In the genomic region with DNA sequence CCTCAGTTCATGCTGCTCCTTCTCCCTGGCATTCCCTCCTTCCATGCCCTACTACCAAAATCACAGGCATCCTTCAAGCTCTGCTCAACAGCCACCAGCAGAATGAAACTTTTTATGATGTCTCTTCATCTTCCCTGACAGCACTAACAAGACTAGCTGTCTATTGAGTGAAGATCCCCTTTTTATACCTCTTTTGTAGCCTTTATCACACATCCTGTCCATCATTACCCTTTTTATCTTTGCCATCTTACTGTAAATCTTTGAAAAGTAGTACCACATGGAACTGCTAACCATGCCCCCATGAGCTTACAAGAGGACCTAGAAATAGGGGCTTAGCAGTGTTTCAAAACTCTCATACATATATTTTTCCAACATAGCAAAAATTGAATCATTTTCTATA, we compare ENCODE assay signal across 20 cellular contexts. TPM values are rescaled to one million over a fixed set of nuclear protein-coding genes. Genes with fewer than 3 reads are reported as not detected.
DNase-seq lines count a peak whose midpoint lies in the region; ATAC-seq and TF ChIP-seq lines count a peak whose summit lies in the region.
"Had no signal": no experiment of that assay in that cellular context is flagged by ENCODE, and none has a peak within 500 bp of the region (broad histone marks: within the 10 kb centered on the region; RNA-seq: fewer than 3 reads in every experiment).

No MANE protein-coding gene starts in this region.

- POLR2A ChIA-PET in SK-N-SH (lab: Yijun Ruan, JAX) = no interaction called here

- H2AFZ ChIP-seq in SK-N-SH (ENCODE audit: low read depth) = no peak overlapping the region

- ATAC-seq in aorta (ENCODE audit: low FRiP score) = no peak
- no peak for ATAC-seq in stimulated activated naive CD8-positive, alpha-beta T cell treated with anti-CD3 and anti-CD28 coated beads, Interleukin-15, Interleukin-2, amounts not matched to agents 100 U/mL and 50 U/mL, for 24 hours
- ATAC-seq: CD8-positive, alpha-beta T cell; K562 had no signal

- no peaks in the 10 kb centered on the region for H3K9me2 ChIP-seq in SK-N-SH

- no peak for TF ChIP-seq RAD21 in SK-N-SH (IDR thresholded peaks at IDR 0.05; ENCODE audit: low read length)

- TF ChIP-seq EP300 in SK-N-SH (IDR thresholded peaks at IDR 0.05; ENCODE audit: borderline replicate concordance in 1 of 2, low read depth in 1 of 2, low read length in 1 of 2) = peak in 1 of 2 experiments; percentile 11; a peak in 1 of 4 replicates
- TF ChIP-seq EP300 in esophagus muscularis mucosa (IDR thresholded peaks at IDR 0.05) = no peak

- no peak for DNase-seq in activated naive CD4-positive, alpha-beta T cell treated with anti-CD3 and anti-CD28 coated beads, Interleukin-2, amount 10 ng/mL, durations not matched to agents 7 days and 5 days
- DNase-seq in SK-N-SH = peak; percentile 22
- peak; percentile 50 for DNase-seq in esophagus muscularis mucosa (ENCODE audit: extremely low spot score)
- DNase-seq in aorta = no peak
- no peak for DNase-seq in stimulated activated naive CD8-positive, alpha-beta T cell treated with anti-CD3 and anti-CD28 coated beads, Interleukin-15, Interleukin-2, amounts not matched to agents 100 U/mL and 50 U/mL, for 24 hours
- no peak for DNase-seq in kidney tubule cell (ENCODE audit: low spot score)
- DNase-seq: Caco-2; CD8-positive, alpha-beta T cell; DMS 273 treated with DMSO at 0.1 percent for 48 hours; DMS79; GF-D8; GOT3; HFFc6; NCI-H2029; SIG-M5 had no signal

- peak overlapping the region; percentile 0 for H3K27ac Mint-ChIP-seq in activated naive CD4-positive, alpha-beta T cell treated with anti-CD3 and anti-CD28 coated beads, Interleukin-2, amount 50 U/mL, for 24 hours
- H3K27ac Mint-ChIP-seq in activated naive CD4-positive, alpha-beta T cell treated with anti-CD3 and anti-CD28 coated beads, Interleukin-2, amount 10 ng/mL, durations not matched to agents 7 days and 5 days = no peak overlapping the region
- H3K27ac Mint-ChIP-seq: CD8-positive, alpha-beta T cell; HFFc6 had no signal

- TF ChIP-seq POLR2A in esophagus muscularis mucosa (IDR thresholded peaks at IDR 0.05; ENCODE audit: low read depth) = no peak

- H3K9me3 ChIP-seq in SK-N-SH (no peaks in the 10 kb centered on the region), esophagus muscularis mucosa (no peaks in the 10 kb centered on the region), aorta (ENCODE audit: control insufficient read depth, low read length) (no peaks in the 10 kb centered on the region)
- H3K9me3 ChIP-seq: BLaER1, Caco-2, HAP-1 had no signal

- no peaks in the 10 kb centered on the region for H3F3A ChIP-seq in SK-N-SH (replicated peaks; ENCODE audit: insufficient read depth)

- CTCF ChIA-PET in activated naive CD4-positive, alpha-beta T cell treated with anti-CD3 and anti-CD28 coated beads, Interleukin-2, amount 10 ng/mL, durations not matched to agents 7 days and 5 days (lab: Charles Lee) = interaction anchor here (0.9 to 1.3 kb wide), 2 partner anchors 10 to 142 kb away, joined by 4 read pairs; partner anchors contain the start of gene ADRB2
- CTCF ChIA-PET in SK-N-SH (lab: Yijun Ruan, JAX) = interaction anchor here (0.6 to 1.5 kb wide), 9 partner anchors 9 to 302 kb away, joined by 3 to 6 read pairs (median 3); no protein-coding TSS in a partner anchor

- no peak overlapping the region for H3K4me2 ChIP-seq in SK-N-SH

- H3K4me3 ChIP-seq in SK-N-SH (ENCODE audit: low read depth in 2 of 2, low read length in 1 of 2) = no peak overlapping the region
- no peak overlapping the region for H3K4me3 ChIP-seq in esophagus muscularis mucosa
- no peak overlapping the region for H3K4me3 ChIP-seq in aorta (ENCODE audit: low read length in 2 of 2)
- H3K4me3 ChIP-seq: BLaER1, HAP-1, K562, SK-N-MC had no signal

- no peak overlapping the region for H3K9ac ChIP-seq in SK-N-SH
- H3K9ac ChIP-seq: BLaER1 had no signal

- H3K27me3 Mint-ChIP-seq in activated naive CD4-positive, alpha-beta T cell treated with anti-CD3 and anti-CD28 coated beads, Interleukin-2, amount 50 U/mL, for 24 hours = peaks cover 2% of the 10 kb centered on the region
- H3K27me3 Mint-ChIP-seq in activated naive CD4-positive, alpha-beta T cell treated with anti-CD3 and anti-CD28 coated beads, Interleukin-2, amount 10 ng/mL, durations not matched to agents 7 days and 5 days = peaks cover 17% of the 10 kb centered on the region

- TF ChIP-seq CTCF in SK-N-SH (IDR thresholded peaks at IDR 0.05) = no peak
- TF ChIP-seq CTCF in esophagus muscularis mucosa (IDR thresholded peaks at IDR 0.05) = no peak

- intact Hi-C loops in esophagus muscularis mucosa (cut with DNase I) = no loop called here
- intact Hi-C loops in aorta (cut with DNase I) = no loop called here

- H3K79me2 ChIP-seq in SK-N-SH (ENCODE audit: insufficient read depth) = no peaks in the 10 kb centered on the region

- no peaks in the 10 kb centered on the region for H3K9me3 Mint-ChIP-seq in activated naive CD4-positive, alpha-beta T cell treated with anti-CD3 and anti-CD28 coated beads, Interleukin-2, amount 50 U/mL, for 24 hours
- no peaks in the 10 kb centered on the region for H3K9me3 Mint-ChIP-seq in activated naive CD4-positive, alpha-beta T cell treated with anti-CD3 and anti-CD28 coated beads, Interleukin-2, amount 10 ng/mL, durations not matched to agents 7 days and 5 days
- H3K9me3 Mint-ChIP-seq: CD8-positive, alpha-beta T cell; HFFc6 had no signal

- H3K36me3 Mint-ChIP-seq in activated naive CD4-positive, alpha-beta T cell treated with anti-CD3 and anti-CD28 coated beads, Interleukin-2, amount 50 U/mL, for 24 hours = no peaks in the 10 kb centered on the region
- H3K36me3 Mint-ChIP-seq in activated naive CD4-positive, alpha-beta T cell treated with anti-CD3 and anti-CD28 coated beads, Interleukin-2, amount 10 ng/mL, durations not matched to agents 7 days and 5 days = no peaks in the 10 kb centered on the region
- H3K36me3 Mint-ChIP-seq: CD8-positive, alpha-beta T cell had no signal

- no peaks in the 10 kb centered on the region for H3K4me1 ChIP-seq in SK-N-SH (ENCODE audit: control insufficient read depth in 1 of 2, insufficient read depth in 2 of 2, low read depth in 1 of 2, low read length in 1 of 2)
- H3K4me1 ChIP-seq in esophagus muscularis mucosa = peaks cover 0 to 5% (median 2%) of the 10 kb centered on the region in 4 donors
- no peaks in the 10 kb centered on the region for H3K4me1 ChIP-seq in aorta (ENCODE audit: control insufficient read depth in 1 of 2, insufficient read depth in 2 of 2, low read length in 2 of 2)
- H3K4me1 ChIP-seq: Caco-2, HAP-1 had no signal

- H3K4me3 Mint-ChIP-seq in activated naive CD4-positive, alpha-beta T cell treated with anti-CD3 and anti-CD28 coated beads, Interleukin-2, amount 50 U/mL, for 24 hours = no peak overlapping the region
- no peak overlapping the region for H3K4me3 Mint-ChIP-seq in activated naive CD4-positive, alpha-beta T cell treated with anti-CD3 and anti-CD28 coated beads, Interleukin-2, amount 10 ng/mL, durations not matched to agents 7 days and 5 days
- H3K4me3 Mint-ChIP-seq: CD8-positive, alpha-beta T cell; HFFc6 had no signal

- H3K36me3 ChIP-seq in SK-N-SH (replicated peaks in 1 of 2; ENCODE audit: control insufficient read depth in 1 of 2, insufficient read depth in 2 of 2, low read length in 1 of 2) (no peaks in the 10 kb centered on the region), esophagus muscularis mucosa (no peaks in the 10 kb centered on the region), aorta (ENCODE audit: control insufficient read depth in 1 of 2, insufficient read depth in 2 of 2, low read length in 1 of 2) (no peaks in the 10 kb centered on the region)
- H3K36me3 ChIP-seq: BLaER1, HAP-1 had no signal

- no peaks in the 10 kb centered on the region for H4K20me1 ChIP-seq in SK-N-SH (ENCODE audit: insufficient read depth)
- H4K20me1 ChIP-seq: BLaER1 had no signal

- H3K27me3 ChIP-seq in SK-N-SH (ENCODE audit: insufficient read depth) = no peaks in the 10 kb centered on the region
- H3K27me3 ChIP-seq in esophagus muscularis mucosa = no peaks in the 10 kb centered on the region
- H3K27me3 ChIP-seq in aorta (ENCODE audit: control insufficient read depth in 1 of 2, insufficient read depth in 2 of 2, low read length in 1 of 2) = no peaks in the 10 kb centered on the region
- H3K27me3 ChIP-seq: BLaER1 had no signal

- H3K27ac ChIP-seq in SK-N-SH (ENCODE audit: low read depth in 2 of 2, low read length in 1 of 2) = no peak overlapping the region
- no peak overlapping the region for H3K27ac ChIP-seq in esophagus muscularis mucosa (replicated peaks in 1 of 4)
- H3K27ac ChIP-seq in aorta (ENCODE audit: low read depth in 1 of 2, low read length in 2 of 2) = no peak overlapping the region
- H3K27ac ChIP-seq: BLaER1, SK-N-MC had no signal

- peaks cover 13% of the 10 kb centered on the region for H3K4me1 Mint-ChIP-seq in activated naive CD4-positive, alpha-beta T cell treated with anti-CD3 and anti-CD28 coated beads, Interleukin-2, amount 50 U/mL, for 24 hours
- H3K4me1 Mint-ChIP-seq in activated naive CD4-positive, alpha-beta T cell treated with anti-CD3 and anti-CD28 coated beads, Interleukin-2, amount 10 ng/mL, durations not matched to agents 7 days and 5 days = peaks cover 6% of the 10 kb centered on the region

RNA-seq across cellular contexts. Expression of gene ADRB2, which starts 10.8 kb away (rescaled TPM):
- polyA plus RNA-seq in SK-N-SH (2012; rRNA removed) (1.0 and 1.2 TPM in 2 replicates), aorta (under 1 TPM; 0.13 to 0.69 TPM)
- polyA plus RNA-seq in SK-N-SH (2012; cell fraction: cytosol; rRNA removed) = 0.66 and 0.71 TPM in 2 replicates
- polyA plus RNA-seq in SK-N-SH (2012; cell fraction: nucleus; rRNA removed) = 1.2 and 1.4 TPM in 2 replicates
- total RNA-seq in esophagus muscularis mucosa (1 to 10 TPM; 4.2 to 6.1 (median 4.9) TPM), aorta (1 to 10 TPM; 2.2 to 4.5 TPM)
- total RNA-seq: Caco-2 had no signal

Comparison
In these comparisons a context has a peak if more than half of its experiments do, and no peak if none do; other contexts are left out.
1. DNase-seq: peak in SK-N-SH (single experiment) and esophagus muscularis mucosa (single experiment); none in activated naive CD4-positive, alpha-beta T cell treated with anti-CD3 and anti-CD28 coated beads, Interleukin-2, amount 10 ng/mL, durations not matched to agents 7 days and 5 days (single experiment), aorta (0 of 2), stimulated activated naive CD8-positive, alpha-beta T cell treated with anti-CD3 and anti-CD28 coated beads, Interleukin-15, Interleukin-2, amounts not matched to agents 100 U/mL and 50 U/mL, for 24 hours (single experiment) and kidney tubule cell (single experiment).